Comparison of ENCODE assay signal across 2 cellular contexts in the genomic region with DNA sequence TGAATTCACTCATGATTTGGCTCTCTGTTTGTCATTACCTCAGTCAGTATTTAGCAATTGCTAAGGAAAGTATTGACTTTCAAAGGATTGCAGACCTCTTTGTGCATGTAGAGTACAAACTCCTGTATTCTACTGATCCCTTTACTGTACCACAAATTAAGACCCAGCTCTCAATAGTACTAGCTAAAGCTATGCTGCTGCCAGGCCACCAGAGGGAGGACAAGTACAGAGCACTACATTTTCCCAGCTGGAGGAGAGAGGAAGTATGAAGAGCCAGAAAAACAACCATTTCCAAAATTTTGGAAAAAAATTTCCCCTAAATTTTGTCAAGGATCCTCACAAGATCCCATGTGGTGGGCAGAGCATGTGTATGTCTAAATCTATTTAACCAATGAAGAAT.
TF ChIP-seq lines count a peak whose summit lies in the region.

No MANE protein-coding gene starts in this region.

TF ChIP-seq in GM23338, 12 proteins besides CTCF, POLR2A, EP300 and RAD21 (continued from another document):
- TF ChIP-seq, protein P1, sequence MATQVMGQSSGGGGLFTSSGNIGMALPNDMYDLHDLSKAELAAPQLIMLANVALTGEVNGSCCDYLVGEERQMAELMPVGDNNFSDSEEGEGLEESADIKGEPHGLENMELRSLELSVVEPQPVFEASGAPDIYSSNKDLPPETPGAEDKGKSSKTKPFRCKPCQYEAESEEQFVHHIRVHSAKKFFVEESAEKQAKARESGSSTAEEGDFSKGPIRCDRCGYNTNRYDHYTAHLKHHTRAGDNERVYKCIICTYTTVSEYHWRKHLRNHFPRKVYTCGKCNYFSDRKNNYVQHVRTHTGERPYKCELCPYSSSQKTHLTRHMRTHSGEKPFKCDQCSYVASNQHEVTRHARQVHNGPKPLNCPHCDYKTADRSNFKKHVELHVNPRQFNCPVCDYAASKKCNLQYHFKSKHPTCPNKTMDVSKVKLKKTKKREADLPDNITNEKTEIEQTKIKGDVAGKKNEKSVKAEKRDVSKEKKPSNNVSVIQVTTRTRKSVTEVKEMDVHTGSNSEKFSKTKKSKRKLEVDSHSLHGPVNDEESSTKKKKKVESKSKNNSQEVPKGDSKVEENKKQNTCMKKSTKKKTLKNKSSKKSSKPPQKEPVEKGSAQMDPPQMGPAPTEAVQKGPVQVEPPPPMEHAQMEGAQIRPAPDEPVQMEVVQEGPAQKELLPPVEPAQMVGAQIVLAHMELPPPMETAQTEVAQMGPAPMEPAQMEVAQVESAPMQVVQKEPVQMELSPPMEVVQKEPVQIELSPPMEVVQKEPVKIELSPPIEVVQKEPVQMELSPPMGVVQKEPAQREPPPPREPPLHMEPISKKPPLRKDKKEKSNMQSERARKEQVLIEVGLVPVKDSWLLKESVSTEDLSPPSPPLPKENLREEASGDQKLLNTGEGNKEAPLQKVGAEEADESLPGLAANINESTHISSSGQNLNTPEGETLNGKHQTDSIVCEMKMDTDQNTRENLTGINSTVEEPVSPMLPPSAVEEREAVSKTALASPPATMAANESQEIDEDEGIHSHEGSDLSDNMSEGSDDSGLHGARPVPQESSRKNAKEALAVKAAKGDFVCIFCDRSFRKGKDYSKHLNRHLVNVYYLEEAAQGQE (IDR thresholded peaks at IDR 0.05; ENCODE audit: unreplicated experiment): no peak
- TF ChIP-seq CREB1 (CRISPR knock-in tag; IDR thresholded peaks at IDR 0.05; ENCODE audit: low read depth) (no peak), ZNF462 (CRISPR knock-in tag; IDR thresholded peaks at IDR 0.05) (no peak), EZH2phosphoT487 (IDR thresholded peaks at IDR 0.05; ENCODE audit: unreplicated experiment) (no peak), POLR2AphosphoS5 (IDR thresholded peaks at IDR 0.05; ENCODE audit: low read depth) (no peak), ETS1 (IDR thresholded peaks at IDR 0.05) (no peak), NANOG (IDR thresholded peaks at IDR 0.05; ENCODE audit: borderline replicate concordance) (no peak), ZNF114 (CRISPR knock-in tag; IDR thresholded peaks at IDR 0.05) (no peak), EZH2 (IDR thresholded peaks at IDR 0.05; ENCODE audit: low read depth, unreplicated experiment) (no peak)

TF ChIP-seq in liver, 16 proteins besides CTCF, POLR2A, EP300 and RAD21 (continued from another document):
- TF ChIP-seq, protein P2, sequence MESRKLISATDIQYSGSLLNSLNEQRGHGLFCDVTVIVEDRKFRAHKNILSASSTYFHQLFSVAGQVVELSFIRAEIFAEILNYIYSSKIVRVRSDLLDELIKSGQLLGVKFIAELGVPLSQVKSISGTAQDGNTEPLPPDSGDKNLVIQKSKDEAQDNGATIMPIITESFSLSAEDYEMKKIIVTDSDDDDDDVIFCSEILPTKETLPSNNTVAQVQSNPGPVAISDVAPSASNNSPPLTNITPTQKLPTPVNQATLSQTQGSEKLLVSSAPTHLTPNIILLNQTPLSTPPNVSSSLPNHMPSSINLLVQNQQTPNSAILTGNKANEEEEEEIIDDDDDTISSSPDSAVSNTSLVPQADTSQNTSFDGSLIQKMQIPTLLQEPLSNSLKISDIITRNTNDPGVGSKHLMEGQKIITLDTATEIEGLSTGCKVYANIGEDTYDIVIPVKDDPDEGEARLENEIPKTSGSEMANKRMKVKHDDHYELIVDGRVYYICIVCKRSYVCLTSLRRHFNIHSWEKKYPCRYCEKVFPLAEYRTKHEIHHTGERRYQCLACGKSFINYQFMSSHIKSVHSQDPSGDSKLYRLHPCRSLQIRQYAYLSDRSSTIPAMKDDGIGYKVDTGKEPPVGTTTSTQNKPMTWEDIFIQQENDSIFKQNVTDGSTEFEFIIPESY (IDR thresholded peaks at IDR 0.05): no peak
- TF ChIP-seq GABPA (IDR thresholded peaks at IDR 0.05 in 1 of 2, conservative IDR thresholded peaks at IDR 0.05 in 1 of 2) (no peak), ATF3 (IDR thresholded peaks at IDR 0.05) (no peak), HNF4A (conservative IDR thresholded peaks at IDR 0.05) (no peak), EGR1 (IDR thresholded peaks at IDR 0.05; ENCODE audit: low read depth in 2 of 2) (no peak), NR2F2 (IDR thresholded peaks at IDR 0.05) (no peak)
- TF ChIP-seq, protein P3, sequence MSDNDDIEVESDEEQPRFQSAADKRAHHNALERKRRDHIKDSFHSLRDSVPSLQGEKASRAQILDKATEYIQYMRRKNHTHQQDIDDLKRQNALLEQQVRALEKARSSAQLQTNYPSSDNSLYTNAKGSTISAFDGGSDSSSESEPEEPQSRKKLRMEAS (IDR thresholded peaks at IDR 0.05): no peak
TF ChIP-seq in liver: peak in this region for 0.
